In genomic region chr15:83652606-83653204, GRCh38 we compare ENCODE assay signal across 15 cellular contexts. TPM values are rescaled to one million over a fixed set of nuclear protein-coding genes. Genes with fewer than 3 reads are reported as not detected.
A peak's percentile ranks its signal among the peaks of the same experiment; 100 is the strongest.
DNase-seq lines count a peak whose midpoint lies in the region; ATAC-seq and TF ChIP-seq lines count a peak whose summit lies in the region.
"Had no signal": no experiment of that assay in that cellular context is flagged by ENCODE, and none has a peak within 500 bp of the region (broad histone marks: within the 10 kb centered on the region; RNA-seq: fewer than 3 reads in every experiment).

No MANE protein-coding gene starts in this region.

- H3K9me3 ChIP-seq in PC-3 (ENCODE audit: low read length) (no peaks in the 10 kb centered on the region), esophagus muscularis mucosa (no peaks in the 10 kb centered on the region), muscle layer of colon (ENCODE audit: low read length) (no peaks in the 10 kb centered on the region), transverse colon (no peaks in the 10 kb centered on the region), SJCRH30 (replicated peaks) (0 out of 2 replicates have a peak, but pooled peaks cover 3% of the 10 kb centered on the region)
- H3K9me3 ChIP-seq: uterus had no signal

- no peak overlapping the region for H2AFZ ChIP-seq in PC-3 (ENCODE audit: low read length)

- H3K4me3 ChIP-seq in PC-3 (ENCODE audit: low read length) (peak overlapping the region; percentile 39; the same call in 1 of the 2 replicates), esophagus muscularis mucosa (no peak overlapping the region), muscle layer of colon (ENCODE audit: low read depth in 1 of 2, low read length in 2 of 2) (no peak overlapping the region), transverse colon (no peak overlapping the region), SJCRH30 (no peak overlapping the region), brain microvascular endothelial cell (ENCODE audit: low read depth, low read length) (no peak overlapping the region)

- BruUV-seq in PC-3 (replicated peaks; lab: Mats Ljungman, UMichigan) = TSS peak; percentile 57

- peak overlapping the region; percentile 63 for H3K4me2 ChIP-seq in PC-3 (ENCODE audit: low read length)
- H3K4me2 ChIP-seq: KMS-11 had no signal

- POLR2A ChIA-PET in PC-3 (lab: Charles Lee; ENCODE audit: unreplicated experiment) = interaction anchor here (0.6 kb wide), 1 partner anchor 172 kb away, joined by 3 read pairs; no protein-coding TSS in a partner anchor

- no peaks in the 10 kb centered on the region for H3F3A ChIP-seq in PC-3 (ENCODE audit: low read length, unreplicated experiment)

- DNase-seq in PC-3 (no peak), esophagus muscularis mucosa (ENCODE audit: extremely low spot score) (peak; percentile 82), transverse colon (no peak), putamen (ENCODE audit: low spot score) (no peak), SJCRH30 (no peak), brain microvascular endothelial cell (no peak)
- DNase-seq: activated CD8-positive, alpha-beta T cell treated with anti-CD3 and anti-CD28 coated beads for 36 hours; activated gamma-delta T cell treated with Interleukin-2 at 50 U/mL for 16 hours; CD4-positive, CD25-positive, alpha-beta regulatory T cell; NCI-H1694; T1000 had no signal

- TF ChIP-seq EP300 in esophagus muscularis mucosa (IDR thresholded peaks at IDR 0.05) = no peak
- no peak for TF ChIP-seq EP300 in transverse colon (IDR thresholded peaks at IDR 0.05; ENCODE audit: low read depth)

- peaks cover 13% of the 10 kb centered on the region for H3K79me2 ChIP-seq in PC-3 (ENCODE audit: low read length)

- no peak overlapping the region for H3K9ac ChIP-seq in PC-3 (ENCODE audit: low read length)
- no peak overlapping the region for H3K9ac ChIP-seq in muscle layer of colon (ENCODE audit: low read length)
- H3K9ac ChIP-seq: KMS-11 had no signal

- TF ChIP-seq POLR2A in esophagus muscularis mucosa (IDR thresholded peaks at IDR 0.05; ENCODE audit: low read depth) = no peak
- TF ChIP-seq POLR2A in transverse colon (IDR thresholded peaks at IDR 0.05) = no peak

- in situ Hi-C loops in transverse colon (cut with MboI; ENCODE audit: low pct_ligation_motif_present in 1 of 4, low pct_unique_long_range_greater_than_20kb in 1 of 4, low sequenced_read_pairs in 3 of 4) = no loop called here
- in situ Hi-C loops in brain microvascular endothelial cell (cut with HindIII; ENCODE audit: low pct_ligation_motif_present, low sequenced_read_pairs) = no loop called here

- H3K27ac ChIP-seq in PC-3 (ENCODE audit: low read length) (no peak overlapping the region), esophagus muscularis mucosa (replicated peaks in 1 of 4) (peak overlapping the region; percentile 75 to 88 (median 78)), muscle layer of colon (ENCODE audit: low read depth, low read length) (peak overlapping the region; percentile 66), transverse colon (peak overlapping the region; percentile 51 to 90 (median 78)), SJCRH30 (no peak overlapping the region), brain microvascular endothelial cell (no peak overlapping the region)
- H3K27ac ChIP-seq: KMS-11 had no signal

- 81% methylated on average over 5 of the region's 5 CpGs for WGBS in esophagus muscularis mucosa
- 79 to 80% methylated on average over 1 to 5 of the region's 5 CpGs for WGBS in transverse colon (ENCODE audit: low coverage in 1 of 2), 2 donors

- intact Hi-C loops in PC-3 (cut with micrococcal nuclease) (loop anchor here (5.0 to 10.0 kb wide), 3 partner anchors 85 to 382 kb away; no protein-coding TSS in a partner anchor), esophagus muscularis mucosa (cut with DNase I) (loop anchor here (10.0 kb wide), 1 partner anchor 92 kb away; no protein-coding TSS in a partner anchor), transverse colon (cut with DNase I; ENCODE audit: low total_unique reads) (loop anchor here (5.0 to 10.0 kb wide), 2 partner anchors 95 to 202 kb away; no protein-coding TSS in a partner anchor)

- no peak for ATAC-seq in PC-3
- ATAC-seq: activated CD8-positive, alpha-beta T cell treated with anti-CD3 and anti-CD28 coated beads for 36 hours had no signal

- H3K36me3 ChIP-seq in PC-3 (ENCODE audit: low read depth, low read length) = no peaks in the 10 kb centered on the region; the same call in 1 of the 2 replicates
- H3K36me3 ChIP-seq in esophagus muscularis mucosa = peaks cover 0 to 6% (median 0%) of the 10 kb centered on the region in 4 donors
- H3K36me3 ChIP-seq in muscle layer of colon (ENCODE audit: insufficient read depth, low read length) = peaks cover 16% of the 10 kb centered on the region
- no peaks in the 10 kb centered on the region for H3K36me3 ChIP-seq in transverse colon
- no peaks in the 10 kb centered on the region for H3K36me3 ChIP-seq in SJCRH30
- H3K36me3 ChIP-seq in brain microvascular endothelial cell (replicated peaks) = no peaks in the 10 kb centered on the region
- H3K36me3 ChIP-seq: uterus had no signal

- CTCF ChIA-PET in PC-3 (lab: Charles Lee) = no interaction called here

- H3K4me1 ChIP-seq in PC-3 (ENCODE audit: insufficient read depth, low read length) (peaks cover 45% of the 10 kb centered on the region), esophagus muscularis mucosa (peaks cover 20 to 52% (median 43%) of the 10 kb centered on the region in 4 donors), muscle layer of colon (ENCODE audit: insufficient read depth, low read length) (peaks cover 25% of the 10 kb centered on the region), transverse colon (peaks cover 0 to 6% (median 0%) of the 10 kb centered on the region in 4 donors), SJCRH30 (no peaks in the 10 kb centered on the region)
- H3K4me1 ChIP-seq: uterus had no signal

- H4K20me1 ChIP-seq in PC-3 (ENCODE audit: low read length) = no peaks in the 10 kb centered on the region

- no peaks in the 10 kb centered on the region for H3K27me3 ChIP-seq in PC-3 (ENCODE audit: low read length)
- peaks cover 0 to 21% (median 0%) of the 10 kb centered on the region in 4 donors for H3K27me3 ChIP-seq in esophagus muscularis mucosa
- H3K27me3 ChIP-seq in muscle layer of colon (ENCODE audit: control insufficient read depth in 1 of 2, insufficient read depth in 2 of 2, low read length in 2 of 2) = no peaks in the 10 kb centered on the region
- H3K27me3 ChIP-seq in transverse colon = peaks cover 32% of the 10 kb centered on the region
- H3K27me3 ChIP-seq in SJCRH30 = no peaks in the 10 kb centered on the region
- peaks cover 32% of the 10 kb centered on the region for H3K27me3 ChIP-seq in brain microvascular endothelial cell (replicated peaks)
- H3K27me3 ChIP-seq: uterus had no signal

- no peaks in the 10 kb centered on the region for H3K9me2 ChIP-seq in PC-3 (replicated peaks; ENCODE audit: low read length)

- TF ChIP-seq CTCF in PC-3 (conservative IDR thresholded peaks at IDR 0.05; ENCODE audit: low read depth, low read length) (no peak), esophagus muscularis mucosa (IDR thresholded peaks at IDR 0.05) (no peak), transverse colon (IDR thresholded peaks at IDR 0.05) (no peak), brain microvascular endothelial cell (IDR thresholded peaks at IDR 0.05; ENCODE audit: low read depth, low read length, missing control alignments) (no peak)

RNA-seq across cellular contexts. Expression of gene ADAMTSL3, which starts 1.2 kb away (rescaled TPM):
- total RNA-seq in PC-3 (2014; rRNA removed) = 7.9 and 10.9 TPM in 2 replicates
- 10 to 100 TPM; 16.6 to 30.0 (median 21.8) TPM for total RNA-seq in esophagus muscularis mucosa
- 1 to 10 TPM; 4.9 to 8.8 (median 6.8) TPM for total RNA-seq in transverse colon
- 0.05 and 0.22 TPM in 2 replicates for total RNA-seq in SJCRH30 (2014; rRNA removed; shearing (Covaris generic))
- total RNA-seq: activated CD8-positive, alpha-beta T cell treated with anti-CD3 and anti-CD28 coated beads for 36 hours; CD4-positive, CD25-positive, alpha-beta regulatory T cell; osteocyte had no signal

Comparison
In these comparisons a context has a peak if more than half of its experiments do, and no peak if none do; other contexts are left out.
1. H3K27ac ChIP-seq: peak in esophagus muscularis mucosa (4 of 4), muscle layer of colon (single experiment) and transverse colon (4 of 4); none in PC-3 (single experiment), SJCRH30 (single experiment) and brain microvascular endothelial cell (single experiment).